In genomic region chr9:134642385-134643181, GRCh38 we compare ENCODE assay signal across 1 cellular context.
TF ChIP-seq lines count a peak whose summit lies in the region.

No MANE protein-coding gene starts in this region.

TF ChIP-seq in GM23338, 12 proteins besides CTCF, POLR2A, EP300 and RAD21 (continued from another document):
- TF ChIP-seq REST (IDR thresholded peaks at IDR 0.05; ENCODE audit: unreplicated experiment) (no peak), STAT1 (IDR thresholded peaks at IDR 0.05; ENCODE audit: unreplicated experiment) (no peak), CREB1 (CRISPR knock-in tag; IDR thresholded peaks at IDR 0.05; ENCODE audit: low read depth) (no peak), JUNB (IDR thresholded peaks at IDR 0.05; ENCODE audit: unreplicated experiment) (no peak), EZH2phosphoT487 (IDR thresholded peaks at IDR 0.05; ENCODE audit: unreplicated experiment) (no peak), NANOG (IDR thresholded peaks at IDR 0.05; ENCODE audit: borderline replicate concordance) (no peak), POLR2AphosphoS5 (IDR thresholded peaks at IDR 0.05; ENCODE audit: low read depth) (no peak)
